Comparison of ENCODE assay signal across 8 cellular contexts in the genomic region with DNA sequence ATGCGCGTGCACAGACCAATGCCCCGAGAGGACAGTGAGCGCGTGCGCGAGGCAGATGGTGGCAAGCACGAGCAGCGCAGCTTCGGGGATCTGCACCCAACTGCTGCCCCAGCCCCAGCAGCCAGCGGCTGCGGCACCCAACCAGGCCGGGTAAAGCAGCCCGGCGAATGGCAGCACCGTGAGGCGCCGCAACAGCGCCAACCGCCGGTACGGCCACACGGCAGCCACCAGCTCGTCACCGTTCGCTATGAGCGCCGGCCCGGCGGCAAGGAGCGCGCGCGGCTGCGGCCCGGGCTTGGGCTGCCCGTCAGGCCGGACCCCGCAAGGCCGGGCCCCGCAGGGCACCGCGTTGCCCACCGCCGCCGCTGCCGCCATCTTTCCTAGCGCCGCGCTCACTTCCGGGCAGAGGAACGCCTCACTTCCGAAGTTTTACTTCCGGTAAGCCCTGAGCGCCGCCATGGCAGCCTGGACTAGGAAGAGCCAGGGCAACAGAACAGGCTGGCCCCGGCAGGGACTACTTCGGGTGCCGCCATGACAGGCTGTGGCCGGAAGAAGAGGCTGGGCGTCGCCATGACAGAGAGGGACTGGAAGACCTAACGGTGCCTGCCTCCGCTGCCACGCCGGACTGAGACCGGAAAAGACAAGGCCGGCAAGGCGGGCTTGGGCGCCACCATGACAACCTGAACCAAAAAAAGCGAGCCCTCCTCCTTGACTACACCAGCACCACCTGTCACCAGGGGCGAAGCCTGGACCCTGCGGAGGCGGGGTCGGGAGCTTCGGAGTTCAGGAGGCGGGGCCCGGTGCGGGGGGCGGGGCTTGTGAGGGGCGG. TPM values are rescaled to one million over a fixed set of nuclear protein-coding genes. Genes with fewer than 3 reads are reported as not detected.
DNase-seq lines count a peak whose midpoint lies in the region; ATAC-seq and TF ChIP-seq lines count a peak whose summit lies in the region.

A gene (minus strand): TSS at position 385 of the 829 bp plus-strand sequence. CDS start 10 bp downstream, at position 375.

- DNase-seq in DMS79 treated with DMSO at 0.1 percent for 48 hours (lab: John Stamatoyannopoulos, UW) (peak; percentile 98), KG1 (lab: John Stamatoyannopoulos, UW) (peak; percentile 98)
- DNase-seq in activated T-cell treated with anti-CD3 and anti-CD28 coated beads, Interleukin-2, amount 50 U/mL, for 24 hours, result peak; percentile 95
- peak; percentile 82 for DNase-seq in stimulated activated CD8-positive, alpha-beta memory T cell treated with anti-CD3 and anti-CD28 coated beads, Interleukin-7, amount 100 ng/mL, for 24 hours (ENCODE audit: low read depth)

- H3K9me3 ChIP-seq in esophagus (ENCODE audit: control insufficient read depth in 2 of 2, insufficient read depth in 1 of 2, low read depth in 1 of 2, low read length in 1 of 2), result no peaks in the 10 kb centered on the region
- H3K9me3 ChIP-seq in muscle layer of colon (ENCODE audit: low read length), result no peaks in the 10 kb centered on the region

- H3K27ac Mint-ChIP-seq in activated T-cell treated with anti-CD3 and anti-CD28 coated beads, Interleukin-2, amount 50 U/mL, for 24 hours, result peak within 1 kb of the TSS; percentile 97

- H3K4me3 ChIP-seq in esophagus (ENCODE audit: low read depth in 1 of 2, low read length in 2 of 2) (peak within 1 kb of the TSS; percentile 83 to 85), muscle layer of colon (ENCODE audit: low read depth in 1 of 2, low read length in 2 of 2) (peak within 1 kb of the TSS; percentile 76 to 99)

- H3K27me3 ChIP-seq in esophagus (ENCODE audit: control insufficient read depth in 1 of 2, insufficient read depth in 2 of 2, low read length in 2 of 2) (no peaks in the 10 kb centered on the region), muscle layer of colon (ENCODE audit: control insufficient read depth in 1 of 2, insufficient read depth in 2 of 2, low read length in 2 of 2) (no peaks in the 10 kb centered on the region)

- H3K9ac ChIP-seq in muscle layer of colon (ENCODE audit: low read length), result peak within 1 kb of the TSS; percentile 80

- WGBS in esophagus, 2 donors, result 0% methylated on average over 73 to 81 of the region's 81 CpGs

- H3K4me1 Mint-ChIP-seq in activated T-cell treated with anti-CD3 and anti-CD28 coated beads, Interleukin-2, amount 50 U/mL, for 24 hours (ENCODE audit: low read depth), result peaks cover 41% of the 10 kb centered on the region

- peaks cover 58% of the 10 kb centered on the region for H3K36me3 Mint-ChIP-seq in activated T-cell treated with anti-CD3 and anti-CD28 coated beads, Interleukin-2, amount 50 U/mL, for 24 hours (ENCODE audit: low read depth)

- H3K4me3 Mint-ChIP-seq in activated T-cell treated with anti-CD3 and anti-CD28 coated beads, Interleukin-2, amount 50 U/mL, for 24 hours, result peak within 1 kb of the TSS; percentile 95

- no peaks in the 10 kb centered on the region for H3K27me3 Mint-ChIP-seq in activated T-cell treated with anti-CD3 and anti-CD28 coated beads, Interleukin-2, amount 50 U/mL, for 24 hours

- peak; percentile 72 for ATAC-seq in GM21723 (IDR thresholded peaks at IDR 0.05; ENCODE audit: unreplicated experiment)

- H3K4me1 ChIP-seq in esophagus (ENCODE audit: control insufficient read depth in 2 of 2, insufficient read depth in 2 of 2, low read length in 1 of 2), result peaks cover 4 to 17% of the 10 kb centered on the region in 2 donors
- peaks cover 21% of the 10 kb centered on the region for H3K4me1 ChIP-seq in muscle layer of colon (ENCODE audit: insufficient read depth, low read length)

- peaks cover 0 to 10% of the 10 kb centered on the region in 2 donors for H3K36me3 ChIP-seq in esophagus (ENCODE audit: control insufficient read depth in 2 of 2, insufficient read depth in 2 of 2, low read length in 1 of 2)
- peaks cover 3% of the 10 kb centered on the region for H3K36me3 ChIP-seq in muscle layer of colon (ENCODE audit: insufficient read depth, low read length)

- H3K27ac ChIP-seq in esophagus (ENCODE audit: low read depth in 2 of 2, low read length in 1 of 2), result peak within 1 kb of the TSS; percentile 91 to 98
- H3K27ac ChIP-seq in muscle layer of colon (ENCODE audit: low read depth, low read length), result peak within 1 kb of the TSS; percentile 78

- no peaks in the 10 kb centered on the region for H3K9me3 Mint-ChIP-seq in activated T-cell treated with anti-CD3 and anti-CD28 coated beads, Interleukin-2, amount 50 U/mL, for 24 hours

TF ChIP-seq in PFSK-1, 5 proteins besides CTCF, POLR2A, EP300 and RAD21:
- TF ChIP-seq, protein P1, sequence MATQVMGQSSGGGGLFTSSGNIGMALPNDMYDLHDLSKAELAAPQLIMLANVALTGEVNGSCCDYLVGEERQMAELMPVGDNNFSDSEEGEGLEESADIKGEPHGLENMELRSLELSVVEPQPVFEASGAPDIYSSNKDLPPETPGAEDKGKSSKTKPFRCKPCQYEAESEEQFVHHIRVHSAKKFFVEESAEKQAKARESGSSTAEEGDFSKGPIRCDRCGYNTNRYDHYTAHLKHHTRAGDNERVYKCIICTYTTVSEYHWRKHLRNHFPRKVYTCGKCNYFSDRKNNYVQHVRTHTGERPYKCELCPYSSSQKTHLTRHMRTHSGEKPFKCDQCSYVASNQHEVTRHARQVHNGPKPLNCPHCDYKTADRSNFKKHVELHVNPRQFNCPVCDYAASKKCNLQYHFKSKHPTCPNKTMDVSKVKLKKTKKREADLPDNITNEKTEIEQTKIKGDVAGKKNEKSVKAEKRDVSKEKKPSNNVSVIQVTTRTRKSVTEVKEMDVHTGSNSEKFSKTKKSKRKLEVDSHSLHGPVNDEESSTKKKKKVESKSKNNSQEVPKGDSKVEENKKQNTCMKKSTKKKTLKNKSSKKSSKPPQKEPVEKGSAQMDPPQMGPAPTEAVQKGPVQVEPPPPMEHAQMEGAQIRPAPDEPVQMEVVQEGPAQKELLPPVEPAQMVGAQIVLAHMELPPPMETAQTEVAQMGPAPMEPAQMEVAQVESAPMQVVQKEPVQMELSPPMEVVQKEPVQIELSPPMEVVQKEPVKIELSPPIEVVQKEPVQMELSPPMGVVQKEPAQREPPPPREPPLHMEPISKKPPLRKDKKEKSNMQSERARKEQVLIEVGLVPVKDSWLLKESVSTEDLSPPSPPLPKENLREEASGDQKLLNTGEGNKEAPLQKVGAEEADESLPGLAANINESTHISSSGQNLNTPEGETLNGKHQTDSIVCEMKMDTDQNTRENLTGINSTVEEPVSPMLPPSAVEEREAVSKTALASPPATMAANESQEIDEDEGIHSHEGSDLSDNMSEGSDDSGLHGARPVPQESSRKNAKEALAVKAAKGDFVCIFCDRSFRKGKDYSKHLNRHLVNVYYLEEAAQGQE (IDR thresholded peaks at IDR 0.05; ENCODE audit: insufficient read depth in 1 of 2, low read depth in 2 of 2, low read length in 2 of 2), result no peak
- TF ChIP-seq SIN3A (IDR thresholded peaks at IDR 0.05; ENCODE audit: borderline replicate concordance, insufficient read depth, low read length) (no peak), FOXP2 (optimal IDR thresholded peaks at IDR 0.05; ENCODE audit: borderline replicate concordance, extremely low read depth, extremely low read length, insufficient read depth) (peak; percentile 23), TAF1 (IDR thresholded peaks at IDR 0.05; ENCODE audit: borderline replicate concordance, insufficient read depth, low read length) (peak; percentile 97), POLR2AphosphoS5 (IDR thresholded peaks at IDR 0.05; ENCODE audit: low read depth, low read length) (no peak; the same call in none of the 2 replicates)

RNA-seq across cellular contexts. Expression of the gene that starts here (rescaled TPM):
- 81.6 TPM for polyA plus RNA-seq in PFSK-1 (2012; ENCODE audit: insufficient read length, low read depth)
- 10 to 100 TPM; 29.2 to 39.8 TPM for polyA plus RNA-seq in esophagus

Comparison
In these comparisons a context has a peak if more than half of its experiments do, and no peak if none do; other contexts are left out.
1. Peak in every context shown above with its lines: DNase-seq, ATAC-seq, H3K4me3 ChIP-seq and H3K27ac ChIP-seq.